ENCODE assay signal across 8 cellular contexts in genomic region chr9:34809504-34810186, GRCh38.
A peak's percentile ranks its signal among the peaks of the same experiment; 100 is the strongest.
DNase-seq lines count a peak whose midpoint lies in the region; ATAC-seq and TF ChIP-seq lines count a peak whose summit lies in the region.
"Had no signal": no experiment of that assay in that cellular context is flagged by ENCODE, and none has a peak within 500 bp of the region (broad histone marks: within the 10 kb centered on the region; RNA-seq: fewer than 3 reads in every experiment).

No MANE protein-coding gene starts in this region.

- H3K36me3 Mint-ChIP-seq in GM23338 (ENCODE audit: low read depth), result no peaks in the 10 kb centered on the region

- H3K79me2 ChIP-seq in GM23338 (replicated peaks; ENCODE audit: insufficient read depth), result no peaks in the 10 kb centered on the region

- no peaks in the 10 kb centered on the region for H3K4me1 ChIP-seq in GM23338 (ENCODE audit: insufficient read depth)

- no peaks in the 10 kb centered on the region for H3K9me2 ChIP-seq in GM23338 (ENCODE audit: insufficient read depth)

- no peak overlapping the region for H3K27ac ChIP-seq in GM23338 (ENCODE audit: low read depth)

- H3K36me3 ChIP-seq in GM23338 (ENCODE audit: insufficient read depth), result no peaks in the 10 kb centered on the region

- ATAC-seq in GM23338, result peak; percentile 99
- ATAC-seq in GM21737 (IDR thresholded peaks at IDR 0.05; ENCODE audit: unreplicated experiment), result no peak

- DNase-seq in GM23338 (ENCODE audit: low spot score) (peak; percentile 90), astrocyte of the hippocampus (ENCODE audit: low read depth, low spot score) (peak; percentile 33), hepatic stellate cell (ENCODE audit: low spot score) (peak; percentile 5), retinal pigment epithelial cell (ENCODE audit: low read depth) (no peak), SIG-M5 (lab: John Stamatoyannopoulos, UW) (no peak), GM19238 (ENCODE audit: insufficient read length, low spot score) (no peak)
- DNase-seq: stimulated activated naive CD4-positive, alpha-beta T cell treated with Interleukin-2 at 50 U/mL for 16 hours had no signal

- TF ChIP-seq CTCF in GM23338 (conservative IDR thresholded peaks at IDR 0.05; ENCODE audit: low read depth in 2 of 2) (peak; percentile 58 to 64), retinal pigment epithelial cell (conservative IDR thresholded peaks at IDR 0.05; ENCODE audit: low read depth, low read length) (peak; percentile 50)

- no peaks in the 10 kb centered on the region for H3F3A ChIP-seq in GM23338 (replicated peaks; ENCODE audit: low read depth)

- H3K27ac Mint-ChIP-seq in GM23338, result no peak overlapping the region

- H2AFZ ChIP-seq in GM23338, result peak overlapping the region; percentile 96

- peak overlapping the region; percentile 75 for H3K4me2 ChIP-seq in GM23338

- peaks cover 14% of the 10 kb centered on the region for H3K27me3 Mint-ChIP-seq in GM23338 (ENCODE audit: insufficient read depth, low read depth, poor library complexity)

- H3K4me1 Mint-ChIP-seq in GM23338, result no peaks in the 10 kb centered on the region

- peak overlapping the region; percentile 59 for H3K4me3 Mint-ChIP-seq in GM23338

- no peaks in the 10 kb centered on the region for H4K20me1 ChIP-seq in GM23338 (replicated peaks; ENCODE audit: insufficient read depth)

- peaks cover 64% of the 10 kb centered on the region for H3K27me3 ChIP-seq in GM23338 (ENCODE audit: insufficient read depth)

- peak overlapping the region; percentile 50 for H3K4me3 ChIP-seq in GM23338
- H3K4me3 ChIP-seq in retinal pigment epithelial cell (ENCODE audit: low read length), result no peak overlapping the region

- peaks cover 17% of the 10 kb centered on the region; the same call in 2 of the 3 replicates for H3K9me3 Mint-ChIP-seq in GM23338

TF ChIP-seq in GM23338, 12 proteins besides CTCF, POLR2A, EP300 and RAD21:
- TF ChIP-seq STAT1 (IDR thresholded peaks at IDR 0.05; ENCODE audit: unreplicated experiment) (no peak), JUNB (IDR thresholded peaks at IDR 0.05; ENCODE audit: unreplicated experiment) (no peak), ETS1 (IDR thresholded peaks at IDR 0.05) (no peak), ZNF114 (CRISPR knock-in tag; IDR thresholded peaks at IDR 0.05) (no peak), EZH2phosphoT487 (IDR thresholded peaks at IDR 0.05; ENCODE audit: unreplicated experiment) (no peak), CREB1 (CRISPR knock-in tag; IDR thresholded peaks at IDR 0.05; ENCODE audit: low read depth) (no peak), NANOG (IDR thresholded peaks at IDR 0.05; ENCODE audit: borderline replicate concordance) (no peak), POLR2AphosphoS5 (IDR thresholded peaks at IDR 0.05; ENCODE audit: low read depth) (no peak), EZH2 (IDR thresholded peaks at IDR 0.05; ENCODE audit: low read depth, unreplicated experiment) (no peak), ZNF462 (CRISPR knock-in tag; IDR thresholded peaks at IDR 0.05) (no peak), ZNF331 (CRISPR knock-in tag; IDR thresholded peaks at IDR 0.05; ENCODE audit: low read depth) (no peak), REST (IDR thresholded peaks at IDR 0.05; ENCODE audit: unreplicated experiment) (no peak)

Comparison
In these comparisons a context has a peak if more than half of its experiments do, and no peak if none do; other contexts are left out.
1. DNase-seq: peak in GM23338 (single experiment), astrocyte of the hippocampus (single experiment) and hepatic stellate cell (single experiment); none in retinal pigment epithelial cell (single experiment), SIG-M5 (single experiment) and GM19238 (single experiment).